Comparison of ENCODE assay signal across 27 cellular contexts in the genomic region with DNA sequence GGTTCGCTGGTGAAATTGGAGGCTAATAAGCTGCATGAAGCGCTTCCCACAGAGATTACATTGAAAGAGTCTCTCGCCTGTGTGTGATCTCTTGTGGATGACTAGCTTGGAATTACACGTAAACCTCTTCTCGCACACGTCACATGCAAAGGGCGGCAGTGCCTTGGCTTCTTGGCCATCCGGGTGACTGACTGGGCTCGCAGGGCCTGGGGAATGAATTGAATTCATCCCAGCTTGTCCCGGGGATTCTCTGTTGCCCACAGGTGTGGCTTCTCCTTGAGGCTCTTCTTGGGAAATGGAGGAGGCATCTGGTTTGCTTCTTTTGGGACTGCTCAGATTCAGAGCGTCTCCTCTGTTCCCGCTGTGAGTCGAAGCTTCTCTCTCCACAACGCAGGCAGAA. TPM values are rescaled to one million over a fixed set of nuclear protein-coding genes. Genes with fewer than 3 reads are reported as not detected.
"Had no signal": no experiment of that assay in that cellular context is flagged by ENCODE, and none has a peak within 500 bp of the region (broad histone marks: within the 10 kb centered on the region; RNA-seq: fewer than 3 reads in every experiment).

No MANE protein-coding gene starts in this region.

- H3K27ac Mint-ChIP-seq: activated B cell treated with CpG ODN at 0.5 μM for 24 hours; activated CD4-positive, alpha-beta memory T cell treated with anti-CD3 and anti-CD28 coated beads for 36 hours; activated CD4-positive, alpha-beta T cell treated with anti-CD3 and anti-CD28 coated beads, Interleukin-2, amount 10 ng/mL, durations not matched to agents 7 days and 5 days; activated naive CD4-positive, alpha-beta T cell treated with anti-CD3 and anti-CD28 coated beads, Interleukin-2, amount 50 U/mL, for 72 hours; activated naive CD8-positive, alpha-beta T cell treated with anti-CD3 and anti-CD28 coated beads, Interleukin-2, amount 50 U/mL, for 24 hours; T-helper 17 cell had no signal

- ATAC-seq: activated naive CD4-positive, alpha-beta T cell treated with anti-CD3 and anti-CD28 coated beads, Interleukin-2, amount 50 U/mL, for 72 hours; activated naive CD8-positive, alpha-beta T cell treated with anti-CD3 and anti-CD28 coated beads, Interleukin-2, amount 50 U/mL, for 24 hours; activated T-cell treated with anti-CD3 and anti-CD28 coated beads, Interleukin-2, amount 50 U/mL, for 4 hours; body of pancreas; T-helper 17 cell had no signal

- DNase-seq: activated B cell treated with CpG ODN at 0.5 μM for 24 hours; activated CD4-positive, alpha-beta memory T cell treated with anti-CD3 and anti-CD28 coated beads for 36 hours; activated CD4-positive, alpha-beta T cell treated with anti-CD3 and anti-CD28 coated beads for 1 hour; activated CD4-positive, alpha-beta T cell treated with anti-CD3 and anti-CD28 coated beads, Interleukin-2, amount 10 ng/mL, durations not matched to agents 7 days and 5 days; activated CD8-positive, alpha-beta memory T cell treated with anti-CD3 and anti-CD28 coated beads for 24 hours; activated effector memory CD4-positive, alpha-beta T cell treated with anti-CD3 and anti-CD28 coated beads, Interleukin-2, amount 50 U/mL, for 16 hours; activated naive CD4-positive, alpha-beta T cell treated with Interleukin-2 at 50 U/mL for 16 hours; activated naive CD8-positive, alpha-beta T cell treated with anti-CD3 and anti-CD28 coated beads, Interleukin-2, amount 50 U/mL, for 24 hours; activated T-cell treated with anti-CD3 and anti-CD28 coated beads, Interleukin-2, amount 50 U/mL, for 4 hours; amniotic stem cell; NCI-H1092 treated with DMSO at 0.1 percent for 48 hours; NCI-H1436; NCI-H187; NCI-H2081; NCI-H524; PC-9; SIG-M5; T-helper 17 cell; T-helper 9 cell had no signal

- H3K27me3 Mint-ChIP-seq: central memory CD8-positive, alpha-beta T cell had no signal

- H3K4me3 ChIP-seq: ascending aorta, body of pancreas, PC-9 had no signal

- H3K27me3 ChIP-seq: ascending aorta, body of pancreas had no signal

- H3K4me3 Mint-ChIP-seq: activated B cell treated with CpG ODN at 0.5 μM for 24 hours; activated CD4-positive, alpha-beta memory T cell treated with anti-CD3 and anti-CD28 coated beads for 36 hours; activated CD4-positive, alpha-beta T cell treated with anti-CD3 and anti-CD28 coated beads, Interleukin-2, amount 10 ng/mL, durations not matched to agents 7 days and 5 days; activated naive CD8-positive, alpha-beta T cell treated with anti-CD3 and anti-CD28 coated beads, Interleukin-2, amount 50 U/mL, for 24 hours; activated T-cell treated with anti-CD3 and anti-CD28 coated beads, Interleukin-2, amount 50 U/mL, for 4 hours; central memory CD8-positive, alpha-beta T cell; T-helper 17 cell had no signal

- H3K4me2 ChIP-seq: PC-9 had no signal

- H3K27ac ChIP-seq: ascending aorta, body of pancreas, PC-9 had no signal

- H2AFZ ChIP-seq: PC-9 had no signal

- H3K4me1 Mint-ChIP-seq: central memory CD8-positive, alpha-beta T cell; T-helper 17 cell had no signal

- H3K9me3 ChIP-seq: ascending aorta, body of pancreas had no signal

- H3K4me1 ChIP-seq: ascending aorta had no signal

- H3K9me3 Mint-ChIP-seq: activated B cell treated with CpG ODN at 0.5 μM for 24 hours; activated CD4-positive, alpha-beta memory T cell treated with anti-CD3 and anti-CD28 coated beads for 36 hours; activated CD4-positive, alpha-beta T cell treated with anti-CD3 and anti-CD28 coated beads, Interleukin-2, amount 10 ng/mL, durations not matched to agents 7 days and 5 days; activated naive CD4-positive, alpha-beta T cell treated with anti-CD3 and anti-CD28 coated beads, Interleukin-2, amount 50 U/mL, for 72 hours; activated naive CD8-positive, alpha-beta T cell treated with anti-CD3 and anti-CD28 coated beads, Interleukin-2, amount 50 U/mL, for 24 hours; activated T-cell treated with anti-CD3 and anti-CD28 coated beads, Interleukin-2, amount 50 U/mL, for 4 hours; central memory CD8-positive, alpha-beta T cell had no signal

- H3K36me3 Mint-ChIP-seq: activated CD4-positive, alpha-beta memory T cell treated with anti-CD3 and anti-CD28 coated beads for 36 hours had no signal

RNA-seq across cellular contexts. Expression of gene ZSCAN5C, which starts 19.8 kb away (rescaled TPM):
- total RNA-seq: activated B cell treated with CpG ODN at 0.5 μM for 24 hours; activated CD4-positive, alpha-beta memory T cell treated with anti-CD3 and anti-CD28 coated beads for 36 hours; activated CD4-positive, alpha-beta T cell treated with anti-CD3 and anti-CD28 coated beads, Interleukin-2, amount 10 ng/mL, durations not matched to agents 7 days and 5 days; activated naive CD4-positive, alpha-beta T cell treated with anti-CD3 and anti-CD28 coated beads, Interleukin-2, amount 50 U/mL, for 72 hours; activated T-cell treated with anti-CD3 and anti-CD28 coated beads, Interleukin-2, amount 50 U/mL, for 4 hours; ascending aorta; body of pancreas; bronchial epithelial cell; LHCN-M2; MCF 10A; PC-9; RPMI7951; T-helper 17 cell had no signal

RNA-seq across cellular contexts. Expression of gene ZSCAN5B, which starts 24.3 kb away (rescaled TPM):
- total RNA-seq: activated B cell treated with CpG ODN at 0.5 μM for 24 hours; activated CD4-positive, alpha-beta memory T cell treated with anti-CD3 and anti-CD28 coated beads for 36 hours; activated CD4-positive, alpha-beta T cell treated with anti-CD3 and anti-CD28 coated beads, Interleukin-2, amount 10 ng/mL, durations not matched to agents 7 days and 5 days; activated naive CD4-positive, alpha-beta T cell treated with anti-CD3 and anti-CD28 coated beads, Interleukin-2, amount 50 U/mL, for 72 hours; activated T-cell treated with anti-CD3 and anti-CD28 coated beads, Interleukin-2, amount 50 U/mL, for 4 hours; ascending aorta; body of pancreas; bronchial epithelial cell; LHCN-M2; MCF 10A; PC-9; RPMI7951; T-helper 17 cell had no signal

RNA-seq across cellular contexts. Expression of gene GALP, which starts 46.0 kb away (rescaled TPM):
- total RNA-seq: activated B cell treated with CpG ODN at 0.5 μM for 24 hours; activated CD4-positive, alpha-beta memory T cell treated with anti-CD3 and anti-CD28 coated beads for 36 hours; activated CD4-positive, alpha-beta T cell treated with anti-CD3 and anti-CD28 coated beads, Interleukin-2, amount 10 ng/mL, durations not matched to agents 7 days and 5 days; activated naive CD4-positive, alpha-beta T cell treated with anti-CD3 and anti-CD28 coated beads, Interleukin-2, amount 50 U/mL, for 72 hours; activated T-cell treated with anti-CD3 and anti-CD28 coated beads, Interleukin-2, amount 50 U/mL, for 4 hours; ascending aorta; body of pancreas; bronchial epithelial cell; LHCN-M2; MCF 10A; PC-9; RPMI7951; T-helper 17 cell had no signal

RNA-seq across cellular contexts. Expression of gene EDDM13, which starts 50.7 kb away (rescaled TPM):
- total RNA-seq: activated B cell treated with CpG ODN at 0.5 μM for 24 hours; activated CD4-positive, alpha-beta memory T cell treated with anti-CD3 and anti-CD28 coated beads for 36 hours; ascending aorta; body of pancreas; bronchial epithelial cell; LHCN-M2; MCF 10A; PC-9; RPMI7951; T-helper 17 cell had no signal
